Comparison of ENCODE assay signal across 11 cellular contexts in genomic region chr3:156761007-156761406, GRCh38.
DNase-seq lines count a peak whose midpoint lies in the region; ATAC-seq, FAIRE-seq and TF ChIP-seq lines count a peak whose summit lies in the region.
"Had no signal": no experiment of that assay in that cellular context is flagged by ENCODE, and none has a peak within 500 bp of the region (broad histone marks: within the 10 kb centered on the region; RNA-seq: fewer than 3 reads in every experiment).

No MANE protein-coding gene starts in this region.

- no peaks in the 10 kb centered on the region for H3K27me3 ChIP-seq in K562 (ENCODE audit: control insufficient read depth in 2 of 2, insufficient read depth in 2 of 2, low read length in 2 of 2)
- H3K27me3 ChIP-seq in skeletal muscle satellite cell (ENCODE audit: control insufficient read depth, insufficient read depth, low read length): no peaks in the 10 kb centered on the region
- H3K27me3 ChIP-seq in suprapubic skin: no peaks in the 10 kb centered on the region

- WGBS in K562 (ENCODE audit: insufficient coverage, low coverage, missing lambda C conversion rate): 9% methylated on average over 2 of the region's 2 CpGs
- WGBS in suprapubic skin: 39% methylated on average over 2 of the region's 2 CpGs

- ATAC-seq in GM19397 (IDR thresholded peaks at IDR 0.05; ENCODE audit: unreplicated experiment) (peak; percentile 7), K562 (peak; percentile 21; the same call in 2 of the 3 replicates)
- ATAC-seq: HCT116 had no signal

- H3K4me2 ChIP-seq in K562 (ENCODE audit: insufficient read depth, low read length): no peak overlapping the region; the same call in 1 of the 2 replicates
- H3K4me2 ChIP-seq in skeletal muscle satellite cell (ENCODE audit: low read length): no peak overlapping the region

- TF ChIP-seq POLR2A in K562 (conservative IDR thresholded peaks at IDR 0.05) (no peak), suprapubic skin (IDR thresholded peaks at IDR 0.05) (no peak)

- H3K9me3 ChIP-seq in K562 (replicated peaks; ENCODE audit: control insufficient read depth, insufficient read depth, low read depth, low read length): no peaks in the 10 kb centered on the region
- no peaks in the 10 kb centered on the region for H3K9me3 ChIP-seq in skeletal muscle satellite cell (replicated peaks; ENCODE audit: low read length)
- H3K9me3 ChIP-seq in suprapubic skin: no peaks in the 10 kb centered on the region

- TF ChIP-seq RAD21 in K562 (CRISPR knock-in tag; conservative IDR thresholded peaks at IDR 0.05 in 1 of 2, IDR thresholded peaks at IDR 0.05 in 1 of 2): no peak

- H3K9me1 ChIP-seq in K562 (ENCODE audit: control insufficient read depth, insufficient read depth, low read length): no peaks in the 10 kb centered on the region

- H3K4me1 ChIP-seq in K562 (replicated peaks in 1 of 2; ENCODE audit: control insufficient read depth in 2 of 2, insufficient read depth in 2 of 2, low read length in 2 of 2) (peaks cover 0 to 17% of the 10 kb centered on the region in 2 experiments; a peak in 3 of 5 replicates), skeletal muscle satellite cell (ENCODE audit: control insufficient read depth, insufficient read depth, low read length) (peaks cover 53% of the 10 kb centered on the region), suprapubic skin (peaks cover 14% of the 10 kb centered on the region)

- POLR2A ChIA-PET in K562 (lab: Yijun Ruan, JAX): interaction anchor here (0.8 to 1.4 kb wide), 4 partner anchors 10 to 115 kb away, joined by 3 to 7 read pairs (median 4); no protein-coding TSS in a partner anchor

- no peak overlapping the region for H3K4me3 ChIP-seq in K562
- no peak overlapping the region for H3K4me3 ChIP-seq in skeletal muscle satellite cell (ENCODE audit: low read length)
- H3K4me3 ChIP-seq in suprapubic skin: no peak overlapping the region

- CTCF ChIA-PET in K562 (lab: Yijun Ruan, JAX; ENCODE audit: low intra/inter-chr PET ratio): no interaction called here

- no peaks in the 10 kb centered on the region for H4K20me1 ChIP-seq in K562 (replicated peaks; ENCODE audit: control insufficient read depth, insufficient read depth, low read length)

- H3K36me3 ChIP-seq in K562 (ENCODE audit: control insufficient read depth, insufficient read depth, low read length) (no peaks in the 10 kb centered on the region), skeletal muscle satellite cell (ENCODE audit: insufficient read depth, low read length) (no peaks in the 10 kb centered on the region), suprapubic skin (no peaks in the 10 kb centered on the region)

- H3K79me2 ChIP-seq in K562 (ENCODE audit: control insufficient read depth, insufficient read depth, low read length): no peaks in the 10 kb centered on the region

- peak; percentile 6 for FAIRE-seq in K562 (lab: Jason Lieb, UNC)
- FAIRE-seq: kidney had no signal

- no peak for TF ChIP-seq CTCF in K562 (IDR thresholded peaks at IDR 0.05 in 2 of 3, conservative IDR thresholded peaks at IDR 0.05 in 1 of 3; ENCODE audit: insufficient read depth in 2 of 3, low read depth in 1 of 3, low read length in 3 of 3)
- no peak for TF ChIP-seq CTCF in suprapubic skin (IDR thresholded peaks at IDR 0.05)

- H3K27ac ChIP-seq in K562 (ENCODE audit: extremely low read depth, low read depth, low read length): peak overlapping the region; percentile 27; the same call in 1 of the 3 replicates
- H3K27ac ChIP-seq in suprapubic skin: no peak overlapping the region

- intact Hi-C loops in K562 (cut with micrococcal nuclease): loop anchor here (5.0 kb wide), 1 partner anchor 66 kb away; the partner anchor contains the start of gene LEKR1

- BruUV-seq in K562 (replicated peaks; lab: Mats Ljungman, UMichigan): no TSS peak

- H2AFZ ChIP-seq in K562 (ENCODE audit: low read depth, low read length): peak overlapping the region; percentile 73

- DNase-seq in NCI-H146 (lab: John Stamatoyannopoulos, UW) (peak; percentile 33), K562 (ENCODE audit: extremely low read depth in 1 of 4, low spot score in 3 of 4) (peak in 1 of 4 experiments; percentile 11), RKO (ENCODE audit: low spot score) (no peak), suprapubic skin (ENCODE audit: low spot score in 2 of 2) (no peak), SKM-1 (lab: John Stamatoyannopoulos, UW; ENCODE audit: unreplicated experiment) (no peak)
- DNase-seq: activated CD4-positive, alpha-beta T cell treated with anti-CD3 and anti-CD28 coated beads, Interleukin-2, amount 50 U/mL, for 1 hour; kidney; naive B cell had no signal

- in situ Hi-C loops in K562 (cut with MboI): no loop called here

- TF ChIP-seq EP300 in K562 (IDR thresholded peaks at IDR 0.05; ENCODE audit: low read length) (no peak), suprapubic skin (IDR thresholded peaks at IDR 0.05) (no peak)

- H3K9ac ChIP-seq in K562 (ENCODE audit: insufficient read depth in 1 of 2, low read depth in 2 of 2, low read length in 2 of 2): no peak overlapping the region; a peak in 1 of 4 replicates
- H3K9ac ChIP-seq in skeletal muscle satellite cell (ENCODE audit: low read depth, low read length): peak overlapping the region; percentile 27

TF ChIP-seq in K562, 482 proteins besides CTCF, POLR2A, EP300 and RAD21:
- TF ChIP-seq JUND (IDR thresholded peaks at IDR 0.05; ENCODE audit: borderline replicate concordance, low read depth, low read length): 0 out of 2 replicates have a peak, but pooled peaks have one; percentile 4
- no peak for TF ChIP-seq JUND (tag; IDR thresholded peaks at IDR 0.05; ENCODE audit: borderline replicate concordance, low read depth, low read length)
- no peak for TF ChIP-seq NFE2L1 (tag; IDR thresholded peaks at IDR 0.05; ENCODE audit: borderline replicate concordance, low read depth)
- 0 out of 2 replicates have a peak, but pooled peaks have one; percentile 11 for TF ChIP-seq GATA2 (CRISPR knock-in tag; IDR thresholded peaks at IDR 0.05)
TF ChIP-seq in K562: peak in this region for 2.
